In the genomic region with DNA sequence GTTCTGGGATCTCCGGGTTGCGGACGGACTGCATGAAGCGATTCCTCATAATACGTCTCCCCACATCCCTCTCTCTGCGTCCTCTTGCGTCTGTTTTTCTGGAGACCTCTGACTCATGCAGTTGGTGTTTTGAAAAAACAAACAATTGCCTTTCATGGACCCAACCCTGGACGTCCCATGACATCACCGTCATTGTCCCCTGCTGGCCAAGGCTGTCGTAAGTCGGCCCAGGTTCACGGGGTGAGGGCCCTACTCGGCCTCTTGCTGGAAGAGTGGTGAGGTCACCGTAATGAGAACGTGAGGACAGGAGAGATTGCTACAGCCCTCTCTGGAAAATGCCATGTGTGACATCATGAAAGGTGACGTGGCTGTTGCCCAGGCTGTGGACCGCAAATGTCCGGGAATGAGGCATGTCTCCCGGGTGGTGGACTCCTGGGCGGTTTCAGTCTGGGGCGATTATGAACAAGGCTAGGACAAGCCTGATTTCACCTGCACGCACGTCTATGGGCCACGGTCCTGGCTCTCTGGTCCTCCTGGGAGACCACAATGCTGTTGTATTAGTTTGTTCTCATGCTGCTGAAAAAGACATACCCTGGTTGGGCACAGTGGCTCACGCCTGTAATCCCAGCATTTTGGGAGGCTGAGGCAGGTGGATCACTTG, we compare ENCODE assay signal across 11 cellular contexts. TPM values are rescaled to one million over a fixed set of nuclear protein-coding genes. Genes with fewer than 3 reads are reported as not detected.
DNase-seq lines count a peak whose midpoint lies in the region; TF ChIP-seq lines count a peak whose summit lies in the region.
"Had no signal": no experiment of that assay in that cellular context is flagged by ENCODE, and none has a peak within 500 bp of the region (broad histone marks: within the 10 kb centered on the region; RNA-seq: fewer than 3 reads in every experiment).

No MANE protein-coding gene starts in this region.

- POLR2A ChIA-PET in HEK293T (lab: Yijun Ruan, JAX), result interaction anchor here (1.5 kb wide), 1 partner anchor 10 kb away, joined by 4 read pairs; no protein-coding TSS in a partner anchor

- no peak overlapping the region for H3K4me2 ChIP-seq in smooth muscle cell

- no peak overlapping the region for H2AFZ ChIP-seq in smooth muscle cell (ENCODE audit: low read depth)

- CTCF ChIA-PET in HEK293T (lab: Yijun Ruan, JAX), result no interaction called here

- H3K27ac ChIP-seq in SJSA1 (peak overlapping the region; percentile 90), smooth muscle cell (ENCODE audit: low read depth) (peak overlapping the region; percentile 47)
- H3K27ac ChIP-seq: prostate gland, testis had no signal

- H4K20me1 ChIP-seq in smooth muscle cell (ENCODE audit: low read depth), result no peaks in the 10 kb centered on the region

- DNase-seq in HEK293T (ENCODE audit: extremely low spot score), result peak; percentile 53
- peak; percentile 99 for DNase-seq in SJSA1 (ENCODE audit: low read depth in 1 of 2, low spot score in 2 of 2)
- peak; percentile 65 for DNase-seq in fibroblast of mammary gland (ENCODE audit: low read depth)
- DNase-seq in smooth muscle cell (lab: John Stamatoyannopoulos, UW; ENCODE audit: unreplicated experiment), result no peak
- DNase-seq in foreskin melanocyte, result no peak
- no peak for DNase-seq in NOMO-1 treated with DMSO at 0.1 percent for 48 hours (lab: John Stamatoyannopoulos, UW; ENCODE audit: unreplicated experiment)
- DNase-seq in T-helper 1 cell, result no peak
- DNase-seq: amygdala, testis had no signal

- H3K4me3 ChIP-seq in SJSA1 (no peak overlapping the region), fibroblast of mammary gland (ENCODE audit: control insufficient read depth, low read depth, low read length) (no peak overlapping the region), smooth muscle cell (no peak overlapping the region)
- H3K4me3 ChIP-seq: lung, prostate gland, testis had no signal

- H3K36me3 ChIP-seq in SJSA1, result no peaks in the 10 kb centered on the region
- H3K36me3 ChIP-seq in smooth muscle cell (ENCODE audit: low read depth), result no peaks in the 10 kb centered on the region
- H3K36me3 ChIP-seq: prostate gland had no signal

- H3K9me3 ChIP-seq in SJSA1 (replicated peaks) (no peaks in the 10 kb centered on the region), smooth muscle cell (replicated peaks; ENCODE audit: low read depth) (no peaks in the 10 kb centered on the region)
- H3K9me3 ChIP-seq: prostate gland, testis had no signal

- WGBS in smooth muscle cell (ENCODE audit: low lambda C conversion rate), result 59% methylated on average over 25 of the region's 25 CpGs

- H3K27me3 ChIP-seq in SJSA1 (replicated peaks) (no peaks in the 10 kb centered on the region), smooth muscle cell (ENCODE audit: low read depth) (no peaks in the 10 kb centered on the region)
- H3K27me3 ChIP-seq: testis had no signal

- H3K9ac ChIP-seq in smooth muscle cell (ENCODE audit: low read depth), result no peak overlapping the region

- H3K4me1 ChIP-seq in SJSA1 (replicated peaks) (peaks cover 21% of the 10 kb centered on the region), smooth muscle cell (ENCODE audit: low read depth) (no peaks in the 10 kb centered on the region)
- H3K4me1 ChIP-seq: prostate gland, testis had no signal

- no peak for TF ChIP-seq CTCF in fibroblast of mammary gland (conservative IDR thresholded peaks at IDR 0.05; ENCODE audit: control insufficient read depth, insufficient read depth, low read depth, low read length)
- no peak for TF ChIP-seq CTCF in smooth muscle cell (IDR thresholded peaks at IDR 0.05; ENCODE audit: borderline replicate concordance, insufficient read depth, poor library complexity, severe bottlenecking)

- H3K79me2 ChIP-seq in smooth muscle cell (ENCODE audit: low read depth), result no peaks in the 10 kb centered on the region

- H3F3A ChIP-seq in smooth muscle cell (ENCODE audit: low read depth), result no peaks in the 10 kb centered on the region

TF ChIP-seq in HEK293T, 16 proteins besides CTCF, POLR2A, EP300 and RAD21:
- no peak for TF ChIP-seq LEF1 (IDR thresholded peaks at IDR 0.05; ENCODE audit: borderline replicate concordance)
- no peak; the same call in 1 of the 2 replicates for TF ChIP-seq CTBP1 (IDR thresholded peaks at IDR 0.05; ENCODE audit: borderline replicate concordance)
- TF ChIP-seq ELF4 (IDR thresholded peaks at IDR 0.05), result no peak
- TF ChIP-seq ZNF384 (IDR thresholded peaks at IDR 0.05), result no peak
- TF ChIP-seq SP1 (IDR thresholded peaks at IDR 0.05), result no peak
- no peak for TF ChIP-seq ARNT (IDR thresholded peaks at IDR 0.05)
- no peak for TF ChIP-seq SUZ12 (IDR thresholded peaks at IDR 0.05)
- TF ChIP-seq L3MBTL2 (conservative IDR thresholded peaks at IDR 0.05), result no peak
- TF ChIP-seq FOXA1 (IDR thresholded peaks at IDR 0.05), result no peak
- TF ChIP-seq HDGF (IDR thresholded peaks at IDR 0.05; ENCODE audit: borderline replicate concordance), result no peak
- TF ChIP-seq, protein P1, sequence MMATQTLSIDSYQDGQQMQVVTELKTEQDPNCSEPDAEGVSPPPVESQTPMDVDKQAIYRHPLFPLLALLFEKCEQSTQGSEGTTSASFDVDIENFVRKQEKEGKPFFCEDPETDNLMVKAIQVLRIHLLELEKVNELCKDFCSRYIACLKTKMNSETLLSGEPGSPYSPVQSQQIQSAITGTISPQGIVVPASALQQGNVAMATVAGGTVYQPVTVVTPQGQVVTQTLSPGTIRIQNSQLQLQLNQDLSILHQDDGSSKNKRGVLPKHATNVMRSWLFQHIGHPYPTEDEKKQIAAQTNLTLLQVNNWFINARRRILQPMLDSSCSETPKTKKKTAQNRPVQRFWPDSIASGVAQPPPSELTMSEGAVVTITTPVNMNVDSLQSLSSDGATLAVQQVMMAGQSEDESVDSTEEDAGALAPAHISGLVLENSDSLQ (IDR thresholded peaks at IDR 0.05), result no peak
- no peak for TF ChIP-seq NFRKB (IDR thresholded peaks at IDR 0.05)
- no peak for TF ChIP-seq BHLHE40 (IDR thresholded peaks at IDR 0.05; ENCODE audit: borderline replicate concordance)
- TF ChIP-seq FOXK2 (IDR thresholded peaks at IDR 0.05), result no peak
- no peak for TF ChIP-seq FOXM1 (IDR thresholded peaks at IDR 0.05; ENCODE audit: borderline replicate concordance)
- TF ChIP-seq TARDBP (IDR thresholded peaks at IDR 0.05), result no peak

RNA-seq across cellular contexts. Expression of a gene that starts 9.8 kb away (rescaled TPM):
- total RNA-seq in SJSA1 (2014; rRNA removed; shearing (Covaris generic)), result 47.2 and 51.7 TPM in 2 replicates
- total RNA-seq in smooth muscle cell, result 8.5 and 8.8 TPM in 2 replicates
- polyA plus RNA-seq in smooth muscle cell, result 2.8 and 4.4 TPM in 2 replicates

RNA-seq across cellular contexts. Expression of a gene that starts 16.5 kb away (rescaled TPM):
- 34.9 and 36.8 TPM in 2 replicates for total RNA-seq in SJSA1 (2014; rRNA removed; shearing (Covaris generic))
- 18.2 and 18.9 TPM in 2 replicates for total RNA-seq in smooth muscle cell
- 48.0 and 51.2 TPM in 2 replicates for polyA plus RNA-seq in smooth muscle cell

RNA-seq across cellular contexts. Expression of a gene that starts 35.3 kb away (rescaled TPM):
- 1.8 and 3.2 TPM in 2 replicates for total RNA-seq in SJSA1 (2014; rRNA removed; shearing (Covaris generic))
- total RNA-seq in smooth muscle cell, result 4.8 and 6.6 TPM in 2 replicates
- 1.6 and 4.5 TPM in 2 replicates for polyA plus RNA-seq in smooth muscle cell

RNA-seq across cellular contexts. Expression of a gene that starts 49.1 kb away (rescaled TPM):
- total RNA-seq in SJSA1 (2014; rRNA removed; shearing (Covaris generic)), result 63.9 and 84.7 TPM in 2 replicates
- 24.5 and 30.7 TPM in 2 replicates for total RNA-seq in smooth muscle cell
- 45.2 and 45.3 TPM in 2 replicates for polyA plus RNA-seq in smooth muscle cell

Comparison
In these comparisons a context has a peak if more than half of its experiments do, and no peak if none do; other contexts are left out.
1. DNase-seq: peak in HEK293T (single experiment), SJSA1 (2 of 2) and fibroblast of mammary gland (single experiment); none in smooth muscle cell (single experiment), foreskin melanocyte (single experiment), NOMO-1 treated with DMSO at 0.1 percent for 48 hours (single experiment) and T-helper 1 cell (0 of 5).